16 cellular contexts compared by ENCODE assay signal in the genomic region with DNA sequence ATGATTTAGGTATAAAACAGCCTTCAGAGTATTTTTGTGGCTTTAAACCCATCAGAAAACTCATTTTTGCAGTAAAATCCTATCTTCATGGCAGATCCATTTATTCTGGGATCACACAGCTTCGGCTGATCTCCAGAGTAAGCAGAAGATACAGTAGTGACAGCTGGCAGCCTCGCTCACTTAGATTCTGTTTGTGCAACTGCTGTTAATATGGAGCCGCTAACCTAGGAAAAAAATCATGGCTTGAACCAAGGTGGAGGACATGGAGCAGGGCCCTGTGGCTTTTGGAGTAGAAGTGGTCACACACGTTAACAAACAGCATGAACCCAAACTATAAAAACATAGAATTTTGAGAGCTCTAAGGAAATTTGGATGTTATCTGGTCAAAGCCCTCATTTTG.
"Had no signal": no experiment of that assay in that cellular context is flagged by ENCODE, and none has a peak within 500 bp of the region (broad histone marks: within the 10 kb centered on the region; RNA-seq: fewer than 3 reads in every experiment).

No MANE protein-coding gene starts in this region.

- H3K27me3 Mint-ChIP-seq: activated naive CD8-positive, alpha-beta T cell treated with anti-CD3 and anti-CD28 coated beads for 36 hours; stimulated activated naive CD8-positive, alpha-beta T cell treated with anti-CD3 and anti-CD28 coated beads, Interleukin-15, amount 100 ng/mL, for 72 hours had no signal

- ATAC-seq: body of pancreas; left lobe of liver; stimulated activated naive CD8-positive, alpha-beta T cell treated with anti-CD3 and anti-CD28 coated beads, Interleukin-15, amount 100 ng/mL, for 72 hours; upper lobe of right lung had no signal

- H3K9me3 Mint-ChIP-seq: activated naive CD8-positive, alpha-beta T cell treated with anti-CD3 and anti-CD28 coated beads for 36 hours; neural progenitor cell; stimulated activated naive CD8-positive, alpha-beta T cell treated with anti-CD3 and anti-CD28 coated beads, Interleukin-15, amount 100 ng/mL, for 72 hours had no signal

- H3K36me3 Mint-ChIP-seq: activated naive CD8-positive, alpha-beta T cell treated with anti-CD3 and anti-CD28 coated beads for 36 hours; neural progenitor cell had no signal

- H3K36me3 ChIP-seq: esophagus muscularis mucosa, neural progenitor cell, sigmoid colon, spleen, upper lobe of right lung had no signal

- H3K27ac Mint-ChIP-seq: activated naive CD8-positive, alpha-beta T cell treated with anti-CD3 and anti-CD28 coated beads for 36 hours; neural progenitor cell had no signal

- H3K4me1 ChIP-seq: body of pancreas, sigmoid colon, upper lobe of right lung had no signal

- H3K27me3 ChIP-seq: body of pancreas, esophagus muscularis mucosa, neural progenitor cell, sigmoid colon, spleen, testis, upper lobe of right lung had no signal

- H3K4me3 ChIP-seq: body of pancreas, coronary artery, esophagus muscularis mucosa, neural progenitor cell, sigmoid colon, spleen, testis, upper lobe of right lung had no signal

- DNase-seq: activated CD4-positive, alpha-beta T cell treated with anti-CD3 and anti-CD28 coated beads, Interleukin-2, amount 50 U/mL, for 1 hour; activated CD8-positive, alpha-beta memory T cell treated with anti-CD3 and anti-CD28 coated beads for 24 hours; activated naive CD8-positive, alpha-beta T cell treated with anti-CD3 and anti-CD28 coated beads for 36 hours; amygdala; body of pancreas; caudate nucleus; hippocampal formation; sigmoid colon; spleen; stimulated activated naive CD8-positive, alpha-beta T cell treated with anti-CD3 and anti-CD28 coated beads, Interleukin-15, amount 100 ng/mL, for 72 hours; testis; upper lobe of right lung had no signal

- H3K4me3 Mint-ChIP-seq: activated naive CD8-positive, alpha-beta T cell treated with anti-CD3 and anti-CD28 coated beads for 36 hours; neural progenitor cell; stimulated activated naive CD8-positive, alpha-beta T cell treated with anti-CD3 and anti-CD28 coated beads, Interleukin-15, amount 100 ng/mL, for 72 hours had no signal

- H3K9me3 ChIP-seq: body of pancreas, esophagus muscularis mucosa, sigmoid colon, spleen, testis, upper lobe of right lung had no signal
